ENCODE assay signal across 13 cellular contexts in genomic region chr2:6372317-6372903, GRCh38.
A peak's percentile ranks its signal among the peaks of the same experiment; 100 is the strongest.
DNase-seq lines count a peak whose midpoint lies in the region; TF ChIP-seq lines count a peak whose summit lies in the region.
"Had no signal": no experiment of that assay in that cellular context is flagged by ENCODE, and none has a peak within 500 bp of the region (broad histone marks: within the 10 kb centered on the region; RNA-seq: fewer than 3 reads in every experiment).

No MANE protein-coding gene starts in this region.

- H3K9me3 ChIP-seq in hepatocyte (ENCODE audit: low read depth) (no peaks in the 10 kb centered on the region), vagina (no peaks in the 10 kb centered on the region)
- H3K9me3 ChIP-seq: thoracic aorta had no signal

- no peaks in the 10 kb centered on the region for H3K36me3 ChIP-seq in hepatocyte (replicated peaks; ENCODE audit: insufficient read depth, low read depth)
- no peaks in the 10 kb centered on the region for H3K36me3 ChIP-seq in vagina
- H3K36me3 ChIP-seq: thoracic aorta had no signal

- no peaks in the 10 kb centered on the region for H3K79me2 ChIP-seq in hepatocyte

- no peaks in the 10 kb centered on the region for H3K27me3 ChIP-seq in hepatocyte
- H3K27me3 ChIP-seq in vagina, result no peaks in the 10 kb centered on the region

- H3K4me3 ChIP-seq in hepatocyte (no peak overlapping the region), vagina (no peak overlapping the region)
- H3K4me3 ChIP-seq: thoracic aorta had no signal

- H3K4me1 ChIP-seq in hepatocyte (ENCODE audit: insufficient read depth), result peaks cover 10% of the 10 kb centered on the region
- no peaks in the 10 kb centered on the region for H3K4me1 ChIP-seq in vagina

- H4K20me1 ChIP-seq in hepatocyte (ENCODE audit: insufficient read depth, poor library complexity, severe bottlenecking), result no peaks in the 10 kb centered on the region

- 39% methylated on average over 3 of the region's 3 CpGs for WGBS in hepatocyte (ENCODE audit: low lambda C conversion rate, missing lambda C conversion rate)

- intact Hi-C loops in vagina (cut with DNase I), result no loop called here

- TF ChIP-seq CTCF in hepatocyte (IDR thresholded peaks at IDR 0.05; ENCODE audit: poor library complexity) (no peak), vagina (IDR thresholded peaks at IDR 0.05) (no peak)

- H3K27ac ChIP-seq in hepatocyte (peak overlapping the region; percentile 63), vagina (no peak overlapping the region)
- H3K27ac ChIP-seq: 22Rv1, thoracic aorta had no signal

- H3K9me2 ChIP-seq in hepatocyte (replicated peaks; ENCODE audit: insufficient read depth), result no peaks in the 10 kb centered on the region

- peak overlapping the region; percentile 7 for H3K4me2 ChIP-seq in hepatocyte

- H2AFZ ChIP-seq in hepatocyte, result no peak overlapping the region

- no peak for TF ChIP-seq POLR2A in vagina (IDR thresholded peaks at IDR 0.05)

- DNase-seq in DMS53 (lab: John Stamatoyannopoulos, UW) (peak; percentile 4), DMS53 treated with DMSO at 0.1 percent for 48 hours (lab: John Stamatoyannopoulos, UW; ENCODE audit: unreplicated experiment) (no peak), astrocyte of the hippocampus (ENCODE audit: low read depth, low spot score) (peak; percentile 94), hepatocyte (ENCODE audit: low spot score) (peak; percentile 77), stromal cell of bone marrow (ENCODE audit: low read depth) (peak; percentile 79), HUDEP-2 (lab: John Stamatoyannopoulos, UW; ENCODE audit: unreplicated experiment in 76 of 76) (no peak), NCI-H1930 (lab: John Stamatoyannopoulos, UW) (no peak), vagina (ENCODE audit: extremely low spot score in 2 of 2) (no peak)
- DNase-seq: activated CD4-positive, CD25-positive, alpha-beta regulatory T cell; activated CD8-positive, alpha-beta memory T cell treated with anti-CD3 and anti-CD28 coated beads, Interleukin-2, amount 50 U/mL, for 48 hours; activated naive CD8-positive, alpha-beta T cell treated with anti-CD3 and anti-CD28 coated beads for 36 hours had no signal

Comparison
In these comparisons a context has a peak if more than half of its experiments do, and no peak if none do; other contexts are left out.
1. DNase-seq: peak in DMS53 (single experiment), astrocyte of the hippocampus (single experiment), hepatocyte (single experiment) and stromal cell of bone marrow (single experiment); none in DMS53 treated with DMSO at 0.1 percent for 48 hours (single experiment), HUDEP-2 (0 of 76), NCI-H1930 (0 of 2) and vagina (0 of 2).